1 cellular context compared by ENCODE assay signal in the genomic region with DNA sequence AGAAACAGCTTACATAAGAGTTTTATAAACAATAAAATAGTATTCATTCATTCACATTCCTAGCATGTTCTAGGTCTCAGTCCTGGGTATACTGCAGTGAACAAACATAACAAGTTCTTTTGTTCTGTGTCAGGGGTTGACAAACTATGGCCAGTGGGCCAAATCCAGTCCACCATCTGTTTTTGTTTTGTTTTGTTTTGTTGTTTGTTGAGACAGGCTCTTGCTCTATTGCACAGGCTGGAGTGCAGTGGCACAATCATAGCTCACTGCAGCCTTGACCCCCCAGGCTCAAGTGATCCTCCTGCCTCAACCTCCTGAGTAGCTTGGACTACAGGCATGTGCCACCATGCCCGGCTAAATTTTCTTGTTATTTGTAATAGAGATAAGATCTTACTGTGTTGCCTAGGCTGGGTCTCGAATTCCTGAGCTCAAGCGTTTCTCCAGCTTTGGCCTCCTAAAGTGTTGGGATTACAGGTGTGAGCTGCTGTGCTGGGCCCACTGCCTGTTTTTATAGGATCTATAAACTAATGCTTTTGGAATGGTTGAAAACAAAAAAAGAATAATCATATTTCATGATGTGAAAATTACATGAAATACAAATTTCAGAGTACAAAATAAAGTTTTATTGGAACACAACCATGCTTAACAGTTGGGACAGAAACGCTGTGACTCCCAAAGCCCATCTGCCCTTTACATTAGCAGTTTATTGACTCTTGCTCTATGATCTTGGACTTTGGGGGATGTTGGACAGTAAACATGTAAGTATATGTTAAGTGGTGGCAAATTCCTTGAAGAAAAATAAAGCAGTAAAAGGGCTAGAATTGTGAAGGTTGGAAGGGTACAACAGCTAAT.
TF ChIP-seq lines count a peak whose summit lies in the region.

No MANE protein-coding gene starts in this region.

TF ChIP-seq in GM23338, 12 proteins besides CTCF, POLR2A, EP300 and RAD21 (continued from another document):
- TF ChIP-seq, protein P1, sequence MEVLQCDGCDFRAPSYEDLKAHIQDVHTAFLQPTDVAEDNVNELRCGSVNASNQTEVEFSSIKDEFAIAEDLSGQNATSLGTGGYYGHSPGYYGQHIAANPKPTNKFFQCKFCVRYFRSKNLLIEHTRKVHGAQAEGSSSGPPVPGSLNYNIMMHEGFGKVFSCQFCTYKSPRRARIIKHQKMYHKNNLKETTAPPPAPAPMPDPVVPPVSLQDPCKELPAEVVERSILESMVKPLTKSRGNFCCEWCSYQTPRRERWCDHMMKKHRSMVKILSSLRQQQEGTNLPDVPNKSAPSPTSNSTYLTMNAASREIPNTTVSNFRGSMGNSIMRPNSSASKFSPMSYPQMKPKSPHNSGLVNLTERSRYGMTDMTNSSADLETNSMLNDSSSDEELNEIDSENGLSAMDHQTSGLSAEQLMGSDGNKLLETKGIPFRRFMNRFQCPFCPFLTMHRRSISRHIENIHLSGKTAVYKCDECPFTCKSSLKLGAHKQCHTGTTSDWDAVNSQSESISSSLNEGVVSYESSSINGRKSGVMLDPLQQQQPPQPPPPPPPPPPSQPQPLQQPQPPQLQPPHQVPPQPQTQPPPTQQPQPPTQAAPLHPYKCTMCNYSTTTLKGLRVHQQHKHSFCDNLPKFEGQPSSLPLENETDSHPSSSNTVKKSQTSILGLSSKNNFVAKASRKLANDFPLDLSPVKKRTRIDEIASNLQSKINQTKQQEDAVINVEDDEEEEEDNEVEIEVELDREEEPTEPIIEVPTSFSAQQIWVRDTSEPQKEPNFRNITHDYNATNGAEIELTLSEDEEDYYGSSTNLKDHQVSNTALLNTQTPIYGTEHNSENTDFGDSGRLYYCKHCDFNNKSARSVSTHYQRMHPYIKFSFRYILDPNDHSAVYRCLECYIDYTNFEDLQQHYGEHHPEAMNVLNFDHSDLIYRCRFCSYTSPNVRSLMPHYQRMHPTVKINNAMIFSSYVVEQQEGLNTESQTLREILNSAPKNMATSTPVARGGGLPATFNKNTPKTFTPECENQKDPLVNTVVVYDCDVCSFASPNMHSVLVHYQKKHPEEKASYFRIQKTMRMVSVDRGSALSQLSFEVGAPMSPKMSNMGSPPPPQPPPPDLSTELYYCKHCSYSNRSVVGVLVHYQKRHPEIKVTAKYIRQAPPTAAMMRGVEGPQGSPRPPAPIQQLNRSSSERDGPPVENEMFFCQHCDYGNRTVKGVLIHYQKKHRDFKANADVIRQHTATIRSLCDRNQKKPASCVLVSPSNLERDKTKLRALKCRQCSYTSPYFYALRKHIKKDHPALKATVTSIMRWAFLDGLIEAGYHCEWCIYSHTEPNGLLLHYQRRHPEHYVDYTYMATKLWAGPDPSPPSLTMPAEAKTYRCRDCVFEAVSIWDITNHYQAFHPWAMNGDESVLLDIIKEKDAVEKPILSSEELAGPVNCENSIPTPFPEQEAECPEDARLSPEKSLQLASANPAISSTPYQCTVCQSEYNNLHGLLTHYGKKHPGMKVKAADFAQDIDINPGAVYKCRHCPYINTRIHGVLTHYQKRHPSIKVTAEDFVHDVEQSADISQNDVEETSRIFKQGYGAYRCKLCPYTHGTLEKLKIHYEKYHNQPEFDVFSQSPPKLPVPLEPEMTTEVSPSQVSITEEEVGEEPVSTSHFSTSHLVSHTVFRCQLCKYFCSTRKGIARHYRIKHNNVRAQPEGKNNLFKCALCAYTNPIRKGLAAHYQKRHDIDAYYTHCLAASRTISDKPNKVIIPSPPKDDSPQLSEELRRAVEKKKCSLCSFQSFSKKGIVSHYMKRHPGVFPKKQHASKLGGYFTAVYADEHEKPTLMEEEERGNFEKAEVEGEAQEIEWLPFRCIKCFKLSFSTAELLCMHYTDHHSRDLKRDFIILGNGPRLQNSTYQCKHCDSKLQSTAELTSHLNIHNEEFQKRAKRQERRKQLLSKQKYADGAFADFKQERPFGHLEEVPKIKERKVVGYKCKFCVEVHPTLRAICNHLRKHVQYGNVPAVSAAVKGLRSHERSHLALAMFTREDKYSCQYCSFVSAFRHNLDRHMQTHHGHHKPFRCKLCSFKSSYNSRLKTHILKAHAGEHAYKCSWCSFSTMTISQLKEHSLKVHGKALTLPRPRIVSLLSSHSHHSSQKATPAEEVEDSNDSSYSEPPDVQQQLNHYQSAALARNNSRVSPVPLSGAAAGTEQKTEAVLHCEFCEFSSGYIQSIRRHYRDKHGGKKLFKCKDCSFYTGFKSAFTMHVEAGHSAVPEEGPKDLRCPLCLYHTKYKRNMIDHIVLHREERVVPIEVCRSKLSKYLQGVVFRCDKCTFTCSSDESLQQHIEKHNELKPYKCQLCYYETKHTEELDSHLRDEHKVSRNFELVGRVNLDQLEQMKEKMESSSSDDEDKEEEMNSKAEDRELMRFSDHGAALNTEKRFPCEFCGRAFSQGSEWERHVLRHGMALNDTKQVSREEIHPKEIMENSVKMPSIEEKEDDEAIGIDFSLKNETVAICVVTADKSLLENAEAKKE (CRISPR knock-in tag; IDR thresholded peaks at IDR 0.05) = no peak
- no peak for TF ChIP-seq EZH2 (IDR thresholded peaks at IDR 0.05; ENCODE audit: low read depth, unreplicated experiment)
- TF ChIP-seq, protein P2, sequence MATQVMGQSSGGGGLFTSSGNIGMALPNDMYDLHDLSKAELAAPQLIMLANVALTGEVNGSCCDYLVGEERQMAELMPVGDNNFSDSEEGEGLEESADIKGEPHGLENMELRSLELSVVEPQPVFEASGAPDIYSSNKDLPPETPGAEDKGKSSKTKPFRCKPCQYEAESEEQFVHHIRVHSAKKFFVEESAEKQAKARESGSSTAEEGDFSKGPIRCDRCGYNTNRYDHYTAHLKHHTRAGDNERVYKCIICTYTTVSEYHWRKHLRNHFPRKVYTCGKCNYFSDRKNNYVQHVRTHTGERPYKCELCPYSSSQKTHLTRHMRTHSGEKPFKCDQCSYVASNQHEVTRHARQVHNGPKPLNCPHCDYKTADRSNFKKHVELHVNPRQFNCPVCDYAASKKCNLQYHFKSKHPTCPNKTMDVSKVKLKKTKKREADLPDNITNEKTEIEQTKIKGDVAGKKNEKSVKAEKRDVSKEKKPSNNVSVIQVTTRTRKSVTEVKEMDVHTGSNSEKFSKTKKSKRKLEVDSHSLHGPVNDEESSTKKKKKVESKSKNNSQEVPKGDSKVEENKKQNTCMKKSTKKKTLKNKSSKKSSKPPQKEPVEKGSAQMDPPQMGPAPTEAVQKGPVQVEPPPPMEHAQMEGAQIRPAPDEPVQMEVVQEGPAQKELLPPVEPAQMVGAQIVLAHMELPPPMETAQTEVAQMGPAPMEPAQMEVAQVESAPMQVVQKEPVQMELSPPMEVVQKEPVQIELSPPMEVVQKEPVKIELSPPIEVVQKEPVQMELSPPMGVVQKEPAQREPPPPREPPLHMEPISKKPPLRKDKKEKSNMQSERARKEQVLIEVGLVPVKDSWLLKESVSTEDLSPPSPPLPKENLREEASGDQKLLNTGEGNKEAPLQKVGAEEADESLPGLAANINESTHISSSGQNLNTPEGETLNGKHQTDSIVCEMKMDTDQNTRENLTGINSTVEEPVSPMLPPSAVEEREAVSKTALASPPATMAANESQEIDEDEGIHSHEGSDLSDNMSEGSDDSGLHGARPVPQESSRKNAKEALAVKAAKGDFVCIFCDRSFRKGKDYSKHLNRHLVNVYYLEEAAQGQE (IDR thresholded peaks at IDR 0.05; ENCODE audit: unreplicated experiment) = no peak
- TF ChIP-seq ZNF331 (CRISPR knock-in tag; IDR thresholded peaks at IDR 0.05; ENCODE audit: low read depth) = no peak
- TF ChIP-seq, protein P3, sequence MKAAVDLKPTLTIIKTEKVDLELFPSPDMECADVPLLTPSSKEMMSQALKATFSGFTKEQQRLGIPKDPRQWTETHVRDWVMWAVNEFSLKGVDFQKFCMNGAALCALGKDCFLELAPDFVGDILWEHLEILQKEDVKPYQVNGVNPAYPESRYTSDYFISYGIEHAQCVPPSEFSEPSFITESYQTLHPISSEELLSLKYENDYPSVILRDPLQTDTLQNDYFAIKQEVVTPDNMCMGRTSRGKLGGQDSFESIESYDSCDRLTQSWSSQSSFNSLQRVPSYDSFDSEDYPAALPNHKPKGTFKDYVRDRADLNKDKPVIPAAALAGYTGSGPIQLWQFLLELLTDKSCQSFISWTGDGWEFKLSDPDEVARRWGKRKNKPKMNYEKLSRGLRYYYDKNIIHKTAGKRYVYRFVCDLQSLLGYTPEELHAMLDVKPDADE (IDR thresholded peaks at IDR 0.05) = no peak
- TF ChIP-seq CREB1 (CRISPR knock-in tag; IDR thresholded peaks at IDR 0.05; ENCODE audit: low read depth) = no peak
